In the genomic region with DNA sequence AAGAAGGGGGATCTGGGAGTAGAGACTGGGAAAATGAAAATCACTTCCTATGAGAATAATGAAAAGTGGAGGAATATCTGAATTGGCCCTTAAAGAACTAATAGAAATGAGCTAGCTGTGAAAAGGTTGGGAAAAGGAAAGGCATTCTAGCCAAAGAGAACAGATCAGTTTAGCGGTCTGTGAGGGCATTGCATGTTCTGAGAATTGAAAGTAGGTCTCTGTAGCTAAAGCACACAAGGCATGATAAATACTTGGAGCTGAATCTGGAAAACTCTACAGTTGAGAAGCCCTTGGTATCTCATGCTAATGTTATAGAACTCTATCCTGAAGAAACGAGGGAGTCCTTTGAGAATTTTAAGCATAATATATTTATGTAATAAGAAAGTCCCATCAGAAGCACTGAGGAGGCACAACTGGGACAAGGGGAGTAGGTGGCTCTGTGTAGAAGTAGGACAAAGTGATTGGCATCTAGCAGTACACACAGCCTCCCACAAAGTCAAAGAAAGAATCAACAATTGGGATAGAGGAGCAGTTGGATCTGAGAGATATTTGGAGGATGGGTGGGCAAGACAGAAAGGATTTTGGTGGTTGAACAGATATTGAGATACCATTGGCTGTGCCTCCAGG, we compare ENCODE assay signal across 8 cellular contexts.
"Had no signal": no experiment of that assay in that cellular context is flagged by ENCODE, and none has a peak within 500 bp of the region (broad histone marks: within the 10 kb centered on the region; RNA-seq: fewer than 3 reads in every experiment).

No MANE protein-coding gene starts in this region.

- H3K9me3 ChIP-seq: HAP-1 had no signal

- H3K27ac Mint-ChIP-seq: HFFc6 had no signal

- ATAC-seq: HCT116 had no signal

- H3K4me1 ChIP-seq: HAP-1 had no signal

- H3K36me3 ChIP-seq: HAP-1 had no signal

- H2AFZ ChIP-seq: GM23248 had no signal

- DNase-seq: GM23248, GOT3, H7, HFFc6, IMR-90 had no signal

- H3K4me3 ChIP-seq: GM23248, HAP-1 had no signal

- H3K9ac ChIP-seq: GM23248 had no signal

- H3K27ac ChIP-seq: GM23248, HL-60 had no signal

- H3K4me3 Mint-ChIP-seq: HFFc6 had no signal

- H3K9me3 Mint-ChIP-seq: HFFc6 had no signal
